Comparison of ENCODE assay signal across 16 cellular contexts in the genomic region with DNA sequence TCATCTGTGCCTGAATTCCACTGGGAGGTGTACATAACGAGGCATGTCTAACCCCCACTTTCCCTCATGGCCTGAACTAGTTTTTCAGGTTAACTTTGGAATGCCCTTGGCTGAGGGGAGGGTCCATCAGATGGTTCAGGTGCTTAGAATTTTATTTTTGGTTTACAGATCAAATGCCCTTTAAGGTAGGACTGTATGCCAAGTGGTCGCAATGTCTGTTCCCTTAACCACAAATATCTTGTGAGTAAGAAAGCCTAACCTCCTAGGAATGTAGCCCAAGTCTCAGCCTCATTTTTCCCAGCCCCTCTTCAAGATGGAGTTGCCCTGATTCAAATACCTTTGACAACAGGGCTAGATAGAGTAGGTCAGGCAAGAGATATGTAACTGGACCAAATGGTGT.
"Had no signal": no experiment of that assay in that cellular context is flagged by ENCODE, and none has a peak within 500 bp of the region (broad histone marks: within the 10 kb centered on the region; RNA-seq: fewer than 3 reads in every experiment).

No MANE protein-coding gene starts in this region.

- H3K9me3 ChIP-seq: colonic mucosa had no signal

- H3K27me3 Mint-ChIP-seq: stimulated activated memory B cell treated with anti-CD40 and anti-IgM and Interleukin-4, amounts not matched to agents 10 μg/mL and 1 μg/mL and 100 μg/mL, for 72 hours had no signal

- DNase-seq: activated CD4-positive, alpha-beta T cell treated with anti-CD3 and anti-CD28 coated beads, Interleukin-2, amount 50 U/mL, for 48 hours; activated CD8-positive, alpha-beta memory T cell treated with anti-CD3 and anti-CD28 coated beads, Interleukin-2, amount 10 ng/mL, durations not matched to agents 7 days and 5 days; activated gamma-delta T cell treated with Interleukin-2 at 50 U/mL for 16 hours; activated naive CD8-positive, alpha-beta T cell treated with anti-CD3 and anti-CD28 coated beads, Interleukin-2, amount 10 ng/mL, durations not matched to agents 7 days and 5 days; activated T-cell treated with anti-CD3 and anti-CD28 coated beads, Interleukin-2, amount 50 U/mL, for 4 hours; anterior cingulate cortex; colonic mucosa; naive thymus-derived CD4-positive, alpha-beta T cell; right cardiac atrium; spleen; stimulated activated CD4-positive, alpha-beta T cell treated with anti-CD3 and anti-CD28 coated beads, Interleukin-1b, Interleukin-23, amount 100 ng/mL, for 48 hours had no signal

- H3K27ac Mint-ChIP-seq: activated CD8-positive, alpha-beta memory T cell treated with anti-CD3 and anti-CD28 coated beads, Interleukin-2, amount 10 ng/mL, durations not matched to agents 7 days and 5 days; activated naive CD8-positive, alpha-beta T cell treated with anti-CD3 and anti-CD28 coated beads, Interleukin-2, amount 10 ng/mL, durations not matched to agents 7 days and 5 days; naive thymus-derived CD4-positive, alpha-beta T cell; stimulated activated memory B cell treated with anti-CD40 and anti-IgM and Interleukin-4, amounts not matched to agents 10 μg/mL and 1 μg/mL and 100 μg/mL, for 72 hours had no signal

- ATAC-seq: activated CD8-positive, alpha-beta memory T cell treated with anti-CD3 and anti-CD28 coated beads, Interleukin-2, amount 10 ng/mL, durations not matched to agents 7 days and 5 days; activated T-cell treated with anti-CD3 and anti-CD28 coated beads, Interleukin-2, amount 50 U/mL, for 4 hours; naive thymus-derived CD4-positive, alpha-beta T cell; right cardiac atrium; stimulated activated memory B cell treated with anti-CD40 and anti-IgM and Interleukin-4, amounts not matched to agents 10 μg/mL and 1 μg/mL and 100 μg/mL, for 72 hours had no signal

- H3K27ac ChIP-seq: colonic mucosa, spleen, tibial nerve had no signal

- H3K4me3 ChIP-seq: colonic mucosa, lung, spleen, tibial nerve had no signal

- H3K36me3 ChIP-seq: colonic mucosa, spleen, tibial nerve had no signal

- H3K4me1 ChIP-seq: colonic mucosa, spleen, tibial nerve had no signal

- FAIRE-seq: endothelial cell of umbilical vein, frontal cortex had no signal

- H3K27me3 ChIP-seq: colonic mucosa, spleen had no signal

- H3K36me3 Mint-ChIP-seq: activated CD8-positive, alpha-beta memory T cell treated with anti-CD3 and anti-CD28 coated beads, Interleukin-2, amount 10 ng/mL, durations not matched to agents 7 days and 5 days had no signal

- H3K4me1 Mint-ChIP-seq: activated CD8-positive, alpha-beta memory T cell treated with anti-CD3 and anti-CD28 coated beads, Interleukin-2, amount 10 ng/mL, durations not matched to agents 7 days and 5 days; activated naive CD8-positive, alpha-beta T cell treated with anti-CD3 and anti-CD28 coated beads, Interleukin-2, amount 10 ng/mL, durations not matched to agents 7 days and 5 days; stimulated activated memory B cell treated with anti-CD40 and anti-IgM and Interleukin-4, amounts not matched to agents 10 μg/mL and 1 μg/mL and 100 μg/mL, for 72 hours had no signal

- H3K4me3 Mint-ChIP-seq: activated CD8-positive, alpha-beta memory T cell treated with anti-CD3 and anti-CD28 coated beads, Interleukin-2, amount 10 ng/mL, durations not matched to agents 7 days and 5 days; activated naive CD8-positive, alpha-beta T cell treated with anti-CD3 and anti-CD28 coated beads, Interleukin-2, amount 10 ng/mL, durations not matched to agents 7 days and 5 days; activated T-cell treated with anti-CD3 and anti-CD28 coated beads, Interleukin-2, amount 50 U/mL, for 4 hours; naive thymus-derived CD4-positive, alpha-beta T cell; stimulated activated memory B cell treated with anti-CD40 and anti-IgM and Interleukin-4, amounts not matched to agents 10 μg/mL and 1 μg/mL and 100 μg/mL, for 72 hours had no signal
